ENCODE assay signal across 19 cellular contexts in the genomic region with DNA sequence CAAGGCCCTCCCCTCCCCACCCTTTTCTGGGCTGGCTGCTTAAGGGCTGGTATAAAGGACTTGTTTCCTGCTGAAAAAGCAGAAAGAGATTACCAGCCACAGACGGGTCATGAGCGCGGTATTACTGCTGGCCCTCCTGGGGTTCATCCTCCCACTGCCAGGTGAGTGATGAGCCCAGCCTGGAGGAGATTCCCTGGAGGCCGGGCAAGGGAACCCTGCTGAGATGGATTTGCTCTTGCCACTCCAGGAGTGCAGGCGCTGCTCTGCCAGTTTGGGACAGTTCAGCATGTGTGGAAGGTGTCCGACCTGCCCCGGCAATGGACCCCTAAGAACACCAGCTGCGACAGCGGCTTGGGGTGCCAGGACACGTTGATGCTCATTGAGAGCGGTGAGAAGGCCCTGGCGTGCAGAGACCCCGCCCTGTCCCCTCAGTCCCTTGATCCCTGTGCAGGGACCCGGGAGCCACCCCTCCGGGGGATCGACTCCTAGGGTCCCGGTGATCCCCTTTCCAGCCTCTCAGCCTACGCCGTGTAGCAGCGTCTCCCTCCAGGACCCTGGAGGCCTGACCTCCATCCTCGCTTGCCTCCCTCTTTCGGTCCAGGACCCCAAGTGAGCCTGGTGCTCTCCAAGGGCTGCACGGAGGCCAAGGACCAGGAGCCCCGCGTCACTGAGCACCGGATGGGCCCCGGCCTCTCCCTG. TPM values are rescaled to one million over a fixed set of nuclear protein-coding genes. Genes with fewer than 3 reads are reported as not detected.
DNase-seq lines count a peak whose midpoint lies in the region; ATAC-seq and TF ChIP-seq lines count a peak whose summit lies in the region.
"Had no signal": no experiment of that assay in that cellular context is flagged by ENCODE, and none has a peak within 500 bp of the region (broad histone marks: within the 10 kb centered on the region; RNA-seq: fewer than 3 reads in every experiment).

A gene with protein sequence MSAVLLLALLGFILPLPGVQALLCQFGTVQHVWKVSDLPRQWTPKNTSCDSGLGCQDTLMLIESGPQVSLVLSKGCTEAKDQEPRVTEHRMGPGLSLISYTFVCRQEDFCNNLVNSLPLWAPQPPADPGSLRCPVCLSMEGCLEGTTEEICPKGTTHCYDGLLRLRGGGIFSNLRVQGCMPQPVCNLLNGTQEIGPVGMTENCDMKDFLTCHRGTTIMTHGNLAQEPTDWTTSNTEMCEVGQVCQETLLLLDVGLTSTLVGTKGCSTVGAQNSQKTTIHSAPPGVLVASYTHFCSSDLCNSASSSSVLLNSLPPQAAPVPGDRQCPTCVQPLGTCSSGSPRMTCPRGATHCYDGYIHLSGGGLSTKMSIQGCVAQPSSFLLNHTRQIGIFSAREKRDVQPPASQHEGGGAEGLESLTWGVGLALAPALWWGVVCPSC (plus strand): TSS at position 81 of the 699 bp plus-strand sequence. CDS start 29 bp downstream, at position 110.

- no peaks in the 10 kb centered on the region for H3K4me1 Mint-ChIP-seq in stimulated activated naive CD8-positive, alpha-beta T cell treated with anti-CD3 and anti-CD28 coated beads, Interleukin-15, amount 100 ng/mL, for 72 hours
- H3K4me1 Mint-ChIP-seq in endodermal cell (no peaks in the 10 kb centered on the region), osteocyte (ENCODE audit: unreplicated experiment) (no peaks in the 10 kb centered on the region)

- no peak within 1 kb of the TSS for H2AFZ ChIP-seq in neural cell (ENCODE audit: low read depth, low read length)

- ATAC-seq in stimulated activated naive CD8-positive, alpha-beta T cell treated with anti-CD3 and anti-CD28 coated beads, Interleukin-15, amount 100 ng/mL, for 72 hours = peak; percentile 20
- no peak for ATAC-seq in stimulated activated naive CD8-positive, alpha-beta T cell treated with anti-CD3 and anti-CD28 coated beads, Interleukin-15, Interleukin-2, amounts not matched to agents 100 U/mL and 50 U/mL, for 24 hours
- ATAC-seq in HG03280 (IDR thresholded peaks at IDR 0.05; ENCODE audit: unreplicated experiment) (no peak), GM19455 (IDR thresholded peaks at IDR 0.05; ENCODE audit: unreplicated experiment) (no peak), HG03139 (IDR thresholded peaks at IDR 0.05; ENCODE audit: unreplicated experiment) (no peak)
- ATAC-seq: activated naive CD4-positive, alpha-beta T cell treated with anti-CD3 and anti-CD28 coated beads, Interleukin-2, amount 50 U/mL, for 72 hours had no signal

- DNase-seq in stimulated activated naive CD8-positive, alpha-beta T cell treated with anti-CD3 and anti-CD28 coated beads, Interleukin-15, amount 100 ng/mL, for 72 hours = no peak
- no peak for DNase-seq in stimulated activated naive CD8-positive, alpha-beta T cell treated with anti-CD3 and anti-CD28 coated beads, Interleukin-15, Interleukin-2, amounts not matched to agents 100 U/mL and 50 U/mL, for 24 hours
- DNase-seq in endodermal cell = peak; percentile 66
- no peak for DNase-seq in osteocyte (ENCODE audit: extremely low spot score, unreplicated experiment)
- DNase-seq: activated CD4-positive, alpha-beta T cell treated with anti-CD3 and anti-CD28 coated beads for 4 hours; effector CD8-positive, alpha-beta T cell; HFFc6; hypothalamus; KBM-7; NCI-H1048; stimulated activated CD4-positive, alpha-beta T cell treated with anti-CD3 and anti-CD28 coated beads, Interleukin-4, amount 100 ng/mL, for 24 hours had no signal

- H3K4me3 ChIP-seq in endodermal cell (ENCODE audit: low read length) = peak within 1 kb of the TSS; percentile 79
- peak within 1 kb of the TSS; percentile 51 for H3K4me3 ChIP-seq in neural cell (ENCODE audit: low read length)

- H3K4me2 ChIP-seq in neural cell (ENCODE audit: low read length) = no peak within 1 kb of the TSS

- no peak for TF ChIP-seq EP300 in neural cell (conservative IDR thresholded peaks at IDR 0.05; ENCODE audit: poor library complexity, severe bottlenecking)

- H3K27me3 ChIP-seq in endodermal cell (ENCODE audit: control insufficient read depth, insufficient read depth, low read length, poor library complexity, severe bottlenecking) = peaks cover 10% of the 10 kb centered on the region
- H3K27me3 ChIP-seq in neural cell (ENCODE audit: insufficient read depth, low read depth, low read length) = peaks cover 8% of the 10 kb centered on the region

- peaks cover 30% of the 10 kb centered on the region for H3K27me3 Mint-ChIP-seq in stimulated activated naive CD8-positive, alpha-beta T cell treated with anti-CD3 and anti-CD28 coated beads, Interleukin-15, amount 100 ng/mL, for 72 hours
- H3K27me3 Mint-ChIP-seq in endodermal cell (ENCODE audit: insufficient read depth) (peaks cover 3% of the 10 kb centered on the region), osteocyte (ENCODE audit: unreplicated experiment) (peaks cover 3% of the 10 kb centered on the region)

- no peaks in the 10 kb centered on the region for H3F3A ChIP-seq in neural cell (ENCODE audit: insufficient read depth, low read length, poor library complexity, severe bottlenecking)

- H3K9me3 Mint-ChIP-seq in stimulated activated naive CD8-positive, alpha-beta T cell treated with anti-CD3 and anti-CD28 coated beads, Interleukin-15, amount 100 ng/mL, for 72 hours = no peaks in the 10 kb centered on the region
- H3K9me3 Mint-ChIP-seq in endodermal cell (peaks cover 32% of the 10 kb centered on the region), osteocyte (ENCODE audit: unreplicated experiment) (peaks cover 7% of the 10 kb centered on the region)
- H3K9me3 Mint-ChIP-seq: activated naive CD4-positive, alpha-beta T cell treated with anti-CD3 and anti-CD28 coated beads, Interleukin-2, amount 50 U/mL, for 72 hours; HFFc6; natural killer cell treated with Interleukin-12 subunit alpha and Interleukin-12 subunit beta and Interleukin-15 and Interleukin-18, amount 100 ng/mL, for 72 hours; T-helper 1 cell treated with Interleukin-12 subunit alpha and Interleukin-12 subunit beta and Interleukin-4 antibody, amounts not matched to agents 30 μg/mL and 1 μg/mL, for 36 hours had no signal

- H4K20me1 ChIP-seq in neural cell (ENCODE audit: insufficient read depth) = no peaks in the 10 kb centered on the region

- H3K79me2 ChIP-seq in neural cell (replicated peaks; ENCODE audit: insufficient read depth, low read length) = no peaks in the 10 kb centered on the region

- no peaks in the 10 kb centered on the region for H3K9me2 ChIP-seq in neural cell (ENCODE audit: insufficient read depth, low read length)

- no peaks in the 10 kb centered on the region for H3K4me1 ChIP-seq in endodermal cell (ENCODE audit: control insufficient read depth, insufficient read depth, low read length)

- no peaks in the 10 kb centered on the region for H3K36me3 ChIP-seq in endodermal cell (ENCODE audit: control insufficient read depth, insufficient read depth, low read length)
- no peaks in the 10 kb centered on the region for H3K36me3 ChIP-seq in neural cell (ENCODE audit: insufficient read depth, low read length)

- H3K9me3 ChIP-seq in endodermal cell (ENCODE audit: control insufficient read depth, low read length) (no peaks in the 10 kb centered on the region), neural cell (ENCODE audit: low read length) (no peaks in the 10 kb centered on the region)

- WGBS in endodermal cell (ENCODE audit: insufficient coverage in 1 of 2, insufficient read length in 1 of 2), 2 experiments = 13 to 17% methylated on average over 8 to 27 of the region's 27 CpGs

- H3K9ac ChIP-seq in endodermal cell (ENCODE audit: extremely low read depth, low read length, poor library complexity, severe bottlenecking) (no peak within 1 kb of the TSS), neural cell (ENCODE audit: low read length) (no peak within 1 kb of the TSS)

- no peak for TF ChIP-seq RAD21 in neural cell (conservative IDR thresholded peaks at IDR 0.05)

- no peak for TF ChIP-seq CTCF in endodermal cell (conservative IDR thresholded peaks at IDR 0.05)
- TF ChIP-seq CTCF in neural cell (IDR thresholded peaks at IDR 0.05; ENCODE audit: poor library complexity, severe bottlenecking) = no peak
- no peak for TF ChIP-seq CTCF in osteocyte (IDR thresholded peaks at IDR 0.05)

- H3K36me3 Mint-ChIP-seq in endodermal cell (ENCODE audit: low read depth) = no peaks in the 10 kb centered on the region
- no peaks in the 10 kb centered on the region for H3K36me3 Mint-ChIP-seq in osteocyte (ENCODE audit: unreplicated experiment)
- H3K36me3 Mint-ChIP-seq: activated naive CD4-positive, alpha-beta T cell treated with anti-CD3 and anti-CD28 coated beads, Interleukin-2, amount 50 U/mL, for 72 hours; natural killer cell treated with Interleukin-12 subunit alpha and Interleukin-12 subunit beta and Interleukin-15 and Interleukin-18, amount 100 ng/mL, for 72 hours had no signal

- no peak within 1 kb of the TSS for H3K4me3 Mint-ChIP-seq in stimulated activated naive CD8-positive, alpha-beta T cell treated with anti-CD3 and anti-CD28 coated beads, Interleukin-15, amount 100 ng/mL, for 72 hours
- H3K4me3 Mint-ChIP-seq in endodermal cell (peak within 1 kb of the TSS; percentile 66), osteocyte (ENCODE audit: unreplicated experiment) (no peak within 1 kb of the TSS)
- H3K4me3 Mint-ChIP-seq: HFFc6; natural killer cell treated with Interleukin-12 subunit alpha and Interleukin-12 subunit beta and Interleukin-15 and Interleukin-18, amount 100 ng/mL, for 72 hours; T-helper 1 cell treated with Interleukin-12 subunit alpha and Interleukin-12 subunit beta and Interleukin-4 antibody, amounts not matched to agents 30 μg/mL and 1 μg/mL, for 36 hours had no signal

- H3K27ac Mint-ChIP-seq in stimulated activated naive CD8-positive, alpha-beta T cell treated with anti-CD3 and anti-CD28 coated beads, Interleukin-15, amount 100 ng/mL, for 72 hours = peak within 1 kb of the TSS in 1 of 2 donors; percentile 41
- H3K27ac Mint-ChIP-seq in endodermal cell = no peak within 1 kb of the TSS
- no peak within 1 kb of the TSS for H3K27ac Mint-ChIP-seq in osteocyte (ENCODE audit: unreplicated experiment)
- H3K27ac Mint-ChIP-seq: activated naive CD4-positive, alpha-beta T cell treated with anti-CD3 and anti-CD28 coated beads, Interleukin-2, amount 50 U/mL, for 72 hours; HFFc6; natural killer cell treated with Interleukin-12 subunit alpha and Interleukin-12 subunit beta and Interleukin-15 and Interleukin-18, amount 100 ng/mL, for 72 hours; T-helper 1 cell treated with Interleukin-12 subunit alpha and Interleukin-12 subunit beta and Interleukin-4 antibody, amounts not matched to agents 30 μg/mL and 1 μg/mL, for 36 hours had no signal

- H3K27ac ChIP-seq in endodermal cell (ENCODE audit: low read depth, low read length) (no peak within 1 kb of the TSS), neural cell (ENCODE audit: low read length) (no peak within 1 kb of the TSS)

RNA-seq across cellular contexts. Expression of the gene that starts here (rescaled TPM):
- total RNA-seq in endodermal cell (1 to 10 TPM; 3.0 to 6.0 TPM), osteocyte (not detected in 2 replicates)
- 2.6 TPM for polyA plus RNA-seq in endodermal cell (2013, experiment 1 of 2)
- 2.2 TPM for polyA plus RNA-seq in endodermal cell (2013, experiment 2 of 2)
- polyA plus RNA-seq in neural cell = not detected in 2 replicates
- not detected in 2 replicates for polyA minus RNA-seq in neural cell
- total RNA-seq: A673; activated naive CD4-positive, alpha-beta T cell treated with anti-CD3 and anti-CD28 coated beads, Interleukin-2, amount 50 U/mL, for 72 hours; natural killer cell treated with Interleukin-12 subunit alpha and Interleukin-12 subunit beta and Interleukin-15 and Interleukin-18, amount 100 ng/mL, for 72 hours had no signal
